12 cellular contexts compared by ENCODE assay signal in genomic region chr10:35940067-35940989, GRCh38.
DNase-seq lines count a peak whose midpoint lies in the region; ATAC-seq and TF ChIP-seq lines count a peak whose summit lies in the region.
"Had no signal": no experiment of that assay in that cellular context is flagged by ENCODE, and none has a peak within 500 bp of the region (broad histone marks: within the 10 kb centered on the region; RNA-seq: fewer than 3 reads in every experiment).

No MANE protein-coding gene starts in this region.

- CTCF ChIA-PET in AG04450 (lab: Charles Lee): interaction anchor here (0.6 kb wide), 1 partner anchor 47 kb away, joined by 3 read pairs; no protein-coding TSS in a partner anchor

- no peaks in the 10 kb centered on the region for H3K36me3 Mint-ChIP-seq in mesothelial cell of epicardium

- H3K9me3 ChIP-seq in AG04450 (ENCODE audit: control insufficient read depth, insufficient read depth, low read length) (no peaks in the 10 kb centered on the region), colonic mucosa (no peaks in the 10 kb centered on the region)
- H3K9me3 ChIP-seq: ascending aorta, tibial artery had no signal

- no peak overlapping the region for H3K9ac ChIP-seq in colonic mucosa (ENCODE audit: low read depth in 2 of 2, low read length in 2 of 2)

- peaks cover 9% of the 10 kb centered on the region for H3K4me1 Mint-ChIP-seq in mesothelial cell of epicardium

- POLR2A ChIA-PET in AG04450 (lab: Yijun Ruan, JAX): interaction anchor here (0.5 to 1.0 kb wide), 5 partner anchors 19 to 844 kb away, joined by 3 to 7 read pairs (median 3); no protein-coding TSS in a partner anchor

- no peak overlapping the region for H3K4me3 ChIP-seq in AG04450 (ENCODE audit: low read depth, low read length)
- no peak overlapping the region for H3K4me3 ChIP-seq in colonic mucosa
- H3K4me3 ChIP-seq: ascending aorta, tibial artery had no signal

- ATAC-seq in HG02759 (IDR thresholded peaks at IDR 0.05; ENCODE audit: unreplicated experiment): no peak
- ATAC-seq in HG03378 (IDR thresholded peaks at IDR 0.05; ENCODE audit: unreplicated experiment): no peak

- H3K4me1 ChIP-seq in colonic mucosa: peaks cover 6% of the 10 kb centered on the region

- no peaks in the 10 kb centered on the region for H3K36me3 ChIP-seq in colonic mucosa
- H3K36me3 ChIP-seq: ascending aorta, tibial artery had no signal

- H3K27me3 ChIP-seq in AG04450 (ENCODE audit: control insufficient read depth, insufficient read depth, low read length) (peaks cover 4% of the 10 kb centered on the region), colonic mucosa (no peaks in the 10 kb centered on the region)
- H3K27me3 ChIP-seq: ascending aorta, tibial artery had no signal

- peak overlapping the region; percentile 58 for H3K27ac ChIP-seq in AG04450 (ENCODE audit: low read depth, low read length)
- no peak overlapping the region for H3K27ac ChIP-seq in colonic mucosa
- H3K27ac ChIP-seq: tibial artery had no signal

- peaks cover 22% of the 10 kb centered on the region for H3K27me3 Mint-ChIP-seq in mesothelial cell of epicardium (ENCODE audit: low read depth)

- H3K4me3 Mint-ChIP-seq in mesothelial cell of epicardium: no peak overlapping the region

- H3K27ac Mint-ChIP-seq in mesothelial cell of epicardium: peak overlapping the region; percentile 48

- intact Hi-C loops in colonic mucosa (cut with DNase I): no loop called here

- H3K9me3 Mint-ChIP-seq in mesothelial cell of epicardium: peaks cover 11% of the 10 kb centered on the region

- DNase-seq in AG04450 (ENCODE audit: low read depth, low spot score): peak; percentile 13
- DNase-seq in NCI-H1694 (lab: John Stamatoyannopoulos, UW): peak; percentile 73
- peak; percentile 50 for DNase-seq in colonic mucosa
- DNase-seq in mesothelial cell of epicardium (ENCODE audit: low spot score in 2 of 2, unreplicated experiment in 2 of 2): no peak
- DNase-seq in NOMO-1 (lab: John Stamatoyannopoulos, UW; ENCODE audit: unreplicated experiment in 2 of 2): no peak
- no peak for DNase-seq in activated gamma-delta T cell treated with Interleukin-2 at 50 U/mL for 16 hours
- DNase-seq: activated CD8-positive, alpha-beta memory T cell treated with anti-CD3 and anti-CD28 coated beads, Interleukin-2, amount 50 U/mL, for 4 hours; posterior cingulate gyrus; tibial artery had no signal

- TF ChIP-seq CTCF in AG04450 (IDR thresholded peaks at IDR 0.05; ENCODE audit: low read depth, low read length): no peak
- no peak for TF ChIP-seq CTCF in colonic mucosa (IDR thresholded peaks at IDR 0.05)
- TF ChIP-seq CTCF in mesothelial cell of epicardium (IDR thresholded peaks at IDR 0.05; ENCODE audit: unreplicated experiment): no peak

Comparison
In these comparisons a context has a peak if more than half of its experiments do, and no peak if none do; other contexts are left out.
1. DNase-seq: peak in AG04450 (single experiment), NCI-H1694 (single experiment) and colonic mucosa (single experiment); none in mesothelial cell of epicardium (0 of 2), NOMO-1 (0 of 2) and activated gamma-delta T cell treated with Interleukin-2 at 50 U/mL for 16 hours (single experiment).